9 cellular contexts compared by ENCODE assay signal in genomic region chr14:65361920-65362319, GRCh38. TPM values are rescaled to one million over a fixed set of nuclear protein-coding genes. Genes with fewer than 3 reads are reported as not detected.
DNase-seq lines count a peak whose midpoint lies in the region; ATAC-seq and TF ChIP-seq lines count a peak whose summit lies in the region.
"Had no signal": no experiment of that assay in that cellular context is flagged by ENCODE, and none has a peak within 500 bp of the region (broad histone marks: within the 10 kb centered on the region; RNA-seq: fewer than 3 reads in every experiment).

No MANE protein-coding gene starts in this region.

- peak overlapping the region; percentile 73 for H3K27ac ChIP-seq in epithelial cell of prostate
- H3K27ac ChIP-seq in lower lobe of right lung: no peak overlapping the region
- H3K27ac ChIP-seq in testis: no peak overlapping the region
- H3K27ac ChIP-seq: pancreas had no signal

- H3K4me1 ChIP-seq in lower lobe of right lung: peaks cover 10% of the 10 kb centered on the region
- no peaks in the 10 kb centered on the region for H3K4me1 ChIP-seq in testis
- H3K4me1 ChIP-seq: pancreas had no signal

- H3K36me3 ChIP-seq in lower lobe of right lung (no peaks in the 10 kb centered on the region), testis (ENCODE audit: low read depth, missing control alignments) (no peaks in the 10 kb centered on the region)
- H3K36me3 ChIP-seq: pancreas had no signal

- H3K9me3 ChIP-seq in lower lobe of right lung (no peaks in the 10 kb centered on the region), testis (no peaks in the 10 kb centered on the region)
- H3K9me3 ChIP-seq: pancreas had no signal

- peak; percentile 32 to 72 for ATAC-seq in lower lobe of right lung
- ATAC-seq in HG02571 (IDR thresholded peaks at IDR 0.05; ENCODE audit: unreplicated experiment): no peak

- TF ChIP-seq POLR2A in testis (IDR thresholded peaks at IDR 0.05): no peak

- H3K4me3 ChIP-seq in lower lobe of right lung (no peak overlapping the region), testis (no peak overlapping the region)
- H3K4me3 ChIP-seq: pancreas had no signal

- H3K27me3 ChIP-seq in lower lobe of right lung (ENCODE audit: low read depth) (no peaks in the 10 kb centered on the region), testis (no peaks in the 10 kb centered on the region)
- H3K27me3 ChIP-seq: pancreas had no signal

- intact Hi-C loops in lower lobe of right lung (cut with DNase I) (no loop called here), testis (cut with DNase I; ENCODE audit: low total_unique reads) (no loop called here)

- peak; percentile 8 for DNase-seq in NCI-H2196 treated with DMSO at 0.1 percent for 48 hours (lab: John Stamatoyannopoulos, UW; ENCODE audit: unreplicated experiment)
- peak; percentile 72 for DNase-seq in epithelial cell of prostate (ENCODE audit: low read depth, low spot score)
- no peak for DNase-seq in lower lobe of right lung
- peak; percentile 34 for DNase-seq in testis
- DNase-seq in GM10266 (ENCODE audit: extremely low spot score): no peak
- DNase-seq in NCI-H1930 (lab: John Stamatoyannopoulos, UW): no peak
- DNase-seq: activated CD8-positive, alpha-beta memory T cell treated with anti-CD3 and anti-CD28 coated beads for 24 hours; pancreas had no signal

- no peak for TF ChIP-seq CTCF in lower lobe of right lung (IDR thresholded peaks at IDR 0.05)
- no peak for TF ChIP-seq CTCF in testis (IDR thresholded peaks at IDR 0.05)
- TF ChIP-seq CTCF in GM10266 (IDR thresholded peaks at IDR 0.05; ENCODE audit: control insufficient read depth, insufficient read depth, low read depth, missing control alignments): no peak

- 44 to 52% methylated on average over 2 of the region's 2 CpGs for WGBS in testis, 2 donors

RNA-seq across cellular contexts. Expression of gene FUT8, which starts 50.6 kb away (rescaled TPM):
- total RNA-seq in lower lobe of right lung (46.1 TPM), testis (10 to 100 TPM; 58.7 to 68.3 TPM)
- polyA plus RNA-seq in testis (ENCODE audit: insufficient read depth, low read depth, low replicate concordance): 47.1 TPM

Comparison
In these comparisons a context has a peak if more than half of its experiments do, and no peak if none do; other contexts are left out.
1. DNase-seq: peak in NCI-H2196 treated with DMSO at 0.1 percent for 48 hours (single experiment), epithelial cell of prostate (single experiment) and testis (single experiment); none in lower lobe of right lung (single experiment), GM10266 (single experiment) and NCI-H1930 (0 of 2).